Comparison of ENCODE assay signal across 15 cellular contexts in the genomic region with DNA sequence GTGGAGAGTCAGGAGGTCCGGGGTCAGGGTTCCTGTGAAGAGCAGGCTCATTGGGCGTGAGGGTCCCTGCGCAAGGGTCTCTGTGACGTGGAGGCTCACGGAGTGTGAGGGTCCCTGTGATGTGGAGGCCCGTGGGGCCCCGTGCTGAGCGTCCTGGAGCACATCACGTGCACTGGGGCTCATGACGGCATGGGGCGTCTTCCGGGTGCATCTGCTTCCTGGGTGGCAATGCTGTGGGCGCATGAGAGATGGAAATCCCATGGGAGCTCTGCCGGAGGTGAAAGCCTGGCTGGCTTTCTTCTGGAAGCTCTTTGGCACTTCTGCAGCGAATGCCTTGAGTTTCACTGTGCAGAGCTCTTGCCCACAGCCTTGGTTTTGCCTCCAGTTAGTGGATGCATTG.
DNase-seq lines count a peak whose midpoint lies in the region; ATAC-seq and TF ChIP-seq lines count a peak whose summit lies in the region.
"Had no signal": no experiment of that assay in that cellular context is flagged by ENCODE, and none has a peak within 500 bp of the region (broad histone marks: within the 10 kb centered on the region; RNA-seq: fewer than 3 reads in every experiment).

No MANE protein-coding gene starts in this region.

- H3K4me3 ChIP-seq in H7 (ENCODE audit: insufficient read depth, low read depth, low read length) (no peak overlapping the region), neuronal stem cell (ENCODE audit: low read length in 2 of 2) (no peak overlapping the region)
- H3K4me3 ChIP-seq: GM23338 had no signal

- peaks cover 0 to 4% of the 10 kb centered on the region in 2 donors for H3K4me1 ChIP-seq in neuronal stem cell (ENCODE audit: control insufficient read depth in 2 of 2, insufficient read depth in 1 of 2, low read depth in 1 of 2, low read length in 2 of 2)

- H2AK5ac ChIP-seq in neuronal stem cell (ENCODE audit: low read depth, low read length) = no peak overlapping the region

- peaks cover 2 to 4% of the 10 kb centered on the region in 2 donors for H3K9me3 ChIP-seq in neuronal stem cell (replicated peaks in 1 of 2; ENCODE audit: control insufficient read depth in 2 of 2, insufficient read depth in 1 of 2, low read depth in 1 of 2, low read length in 2 of 2)

- H3K36me3 ChIP-seq in H7 (replicated peaks; ENCODE audit: control insufficient read depth, insufficient read depth, low read length) = peaks cover 9% of the 10 kb centered on the region
- peaks cover 17 to 89% of the 10 kb centered on the region in 2 donors for H3K36me3 ChIP-seq in neuronal stem cell (replicated peaks in 1 of 2; ENCODE audit: control insufficient read depth in 2 of 2, insufficient read depth in 2 of 2, low read length in 2 of 2)

- peaks cover 2% of the 10 kb centered on the region for H3K79me1 ChIP-seq in neuronal stem cell (ENCODE audit: low read depth, low read length)

- POLR2A ChIA-PET in WTC11 (lab: Charles Lee) = no interaction called here

- H2BK5ac ChIP-seq in neuronal stem cell (ENCODE audit: low read length) = no peak overlapping the region

- H3K18ac ChIP-seq in neuronal stem cell (ENCODE audit: low read length) = no peak overlapping the region

- no peak overlapping the region for H2BK120ac ChIP-seq in neuronal stem cell (ENCODE audit: low read depth, low read length)

- H3K27me3 Mint-ChIP-seq in activated CD8-positive, alpha-beta memory T cell treated with anti-CD3 and anti-CD28 coated beads, Interleukin-2, amount 10 ng/mL, durations not matched to agents 7 days and 5 days = no peaks in the 10 kb centered on the region
- H3K27me3 Mint-ChIP-seq in WTC11 (ENCODE audit: low read depth) = no peaks in the 10 kb centered on the region
- H3K27me3 Mint-ChIP-seq: CD4-positive, alpha-beta T cell had no signal

- peak overlapping the region; percentile 44 for H3K23ac ChIP-seq in neuronal stem cell (ENCODE audit: low read depth, low read length, poor library complexity)

- CTCF ChIA-PET in activated CD8-positive, alpha-beta memory T cell treated with anti-CD3 and anti-CD28 coated beads, Interleukin-2, amount 10 ng/mL, durations not matched to agents 7 days and 5 days (lab: Charles Lee) = no interaction called here
- CTCF ChIA-PET in WTC11 (lab: Charles Lee) = interaction anchor here (1.6 kb wide), 1 partner anchor 18 kb away, joined by 6 read pairs; no protein-coding TSS in a partner anchor

- H2BK12ac ChIP-seq in neuronal stem cell (ENCODE audit: low read length) = no peak overlapping the region

- no peaks in the 10 kb centered on the region for H3K9me3 Mint-ChIP-seq in activated CD8-positive, alpha-beta memory T cell treated with anti-CD3 and anti-CD28 coated beads, Interleukin-2, amount 10 ng/mL, durations not matched to agents 7 days and 5 days (ENCODE audit: low read depth)
- no peaks in the 10 kb centered on the region for H3K9me3 Mint-ChIP-seq in WTC11
- H3K9me3 Mint-ChIP-seq: CD4-positive, alpha-beta T cell; GM23338; H9 had no signal

- H3K27ac Mint-ChIP-seq in activated CD8-positive, alpha-beta memory T cell treated with anti-CD3 and anti-CD28 coated beads, Interleukin-2, amount 10 ng/mL, durations not matched to agents 7 days and 5 days = no peak overlapping the region
- peak overlapping the region; percentile 15; the same call in 1 of the 2 replicates for H3K27ac Mint-ChIP-seq in WTC11
- H3K27ac Mint-ChIP-seq: CD4-positive, alpha-beta T cell; GM23338 had no signal

- H4K91ac ChIP-seq in neuronal stem cell (ENCODE audit: low read depth, low read length, poor library complexity) = no peak overlapping the region

- H3K4me3 Mint-ChIP-seq in activated CD8-positive, alpha-beta memory T cell treated with anti-CD3 and anti-CD28 coated beads, Interleukin-2, amount 10 ng/mL, durations not matched to agents 7 days and 5 days = no peak overlapping the region
- H3K4me3 Mint-ChIP-seq in WTC11 = no peak overlapping the region
- H3K4me3 Mint-ChIP-seq: CD4-positive, alpha-beta T cell; GM23338; H9 had no signal

- peak overlapping the region; percentile 43 for H3K14ac ChIP-seq in neuronal stem cell (ENCODE audit: low read length)

- no peak overlapping the region for H2AFZ ChIP-seq in neuronal stem cell (ENCODE audit: low read length)
- H2AFZ ChIP-seq: GM23338 had no signal

- H3K4me1 Mint-ChIP-seq in activated CD8-positive, alpha-beta memory T cell treated with anti-CD3 and anti-CD28 coated beads, Interleukin-2, amount 10 ng/mL, durations not matched to agents 7 days and 5 days = peaks cover 12% of the 10 kb centered on the region
- no peaks in the 10 kb centered on the region for H3K4me1 Mint-ChIP-seq in WTC11
- H3K4me1 Mint-ChIP-seq: GM23338, H9 had no signal

- H3K27me3 ChIP-seq in H7 (ENCODE audit: control insufficient read depth, insufficient read depth, low read length) (no peaks in the 10 kb centered on the region), neuronal stem cell (ENCODE audit: control insufficient read depth in 3 of 3, insufficient read depth in 3 of 3, low read depth in 1 of 3, low read length in 3 of 3) (no peaks in the 10 kb centered on the region)

- no peak overlapping the region for H3K4me2 ChIP-seq in neuronal stem cell (ENCODE audit: insufficient read depth, low read length, poor library complexity, severe bottlenecking)
- H3K4me2 ChIP-seq: GM23338 had no signal

- TF ChIP-seq CTCF in WTC11 (IDR thresholded peaks at IDR 0.05) = no peak

- peak overlapping the region; percentile 30 for H3K9ac ChIP-seq in neuronal stem cell (ENCODE audit: low read depth, low read length, poor library complexity)

- no peak overlapping the region for H2BK15ac ChIP-seq in neuronal stem cell (ENCODE audit: low read length)

- no peak overlapping the region for H3K27ac ChIP-seq in neuronal stem cell (replicated peaks; ENCODE audit: low read length)
- H3K27ac ChIP-seq: HL-60 had no signal

- ATAC-seq in activated CD8-positive, alpha-beta memory T cell treated with anti-CD3 and anti-CD28 coated beads, Interleukin-2, amount 10 ng/mL, durations not matched to agents 7 days and 5 days = no peak
- ATAC-seq in WTC11 (no peak), HG02588 (IDR thresholded peaks at IDR 0.05; ENCODE audit: unreplicated experiment) (no peak)
- ATAC-seq: GM23338 had no signal

- DNase-seq in activated CD8-positive, alpha-beta memory T cell treated with anti-CD3 and anti-CD28 coated beads for 24 hours = peak; percentile 9
- DNase-seq in activated CD8-positive, alpha-beta memory T cell treated with anti-CD3 and anti-CD28 coated beads, Interleukin-2, amount 10 ng/mL, durations not matched to agents 7 days and 5 days = no peak
- DNase-seq in H7 (peak; percentile 45), WTC11 (ENCODE audit: low spot score) (no peak), neuronal stem cell (ENCODE audit: low spot score) (no peak), superior temporal gyrus (ENCODE audit: extremely low spot score) (no peak), GM03348 (ENCODE audit: low spot score) (no peak)
- DNase-seq: ACHN; C1 segment of cervical spinal cord; CD4-positive, alpha-beta T cell; DMS79; H9 had no signal

- whole genome bisulfite sequencing in neuronal stem cell (ENCODE audit: extremely low coverage in 2 of 2, insufficient read length in 2 of 2, insufficient replicate concordance in 1 of 2), 2 donors = no CpG with 5 or more reads among the region's 15 CpGs

- H3K4ac ChIP-seq in neuronal stem cell (ENCODE audit: low read length) = no peak overlapping the region

- peaks cover 66% of the 10 kb centered on the region for H3K36me3 Mint-ChIP-seq in activated CD8-positive, alpha-beta memory T cell treated with anti-CD3 and anti-CD28 coated beads, Interleukin-2, amount 10 ng/mL, durations not matched to agents 7 days and 5 days
- peaks cover 66% of the 10 kb centered on the region for H3K36me3 Mint-ChIP-seq in WTC11

- H4K8ac ChIP-seq in neuronal stem cell (ENCODE audit: low read depth, low read length) = no peak overlapping the region

TF ChIP-seq in WTC11, 78 proteins besides CTCF, POLR2A, EP300 and RAD21:
- no peak for TF ChIP-seq ZNF671 (CRISPR knock-in tag; IDR thresholded peaks at IDR 0.05)
- TF ChIP-seq MXD4 (CRISPR knock-in tag; IDR thresholded peaks at IDR 0.05; ENCODE audit: borderline replicate concordance) = no peak
- TF ChIP-seq, protein P1, sequence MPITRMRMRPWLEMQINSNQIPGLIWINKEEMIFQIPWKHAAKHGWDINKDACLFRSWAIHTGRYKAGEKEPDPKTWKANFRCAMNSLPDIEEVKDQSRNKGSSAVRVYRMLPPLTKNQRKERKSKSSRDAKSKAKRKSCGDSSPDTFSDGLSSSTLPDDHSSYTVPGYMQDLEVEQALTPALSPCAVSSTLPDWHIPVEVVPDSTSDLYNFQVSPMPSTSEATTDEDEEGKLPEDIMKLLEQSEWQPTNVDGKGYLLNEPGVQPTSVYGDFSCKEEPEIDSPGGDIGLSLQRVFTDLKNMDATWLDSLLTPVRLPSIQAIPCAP (CRISPR knock-in tag; IDR thresholded peaks at IDR 0.05) = no peak
- TF ChIP-seq, protein P2, sequence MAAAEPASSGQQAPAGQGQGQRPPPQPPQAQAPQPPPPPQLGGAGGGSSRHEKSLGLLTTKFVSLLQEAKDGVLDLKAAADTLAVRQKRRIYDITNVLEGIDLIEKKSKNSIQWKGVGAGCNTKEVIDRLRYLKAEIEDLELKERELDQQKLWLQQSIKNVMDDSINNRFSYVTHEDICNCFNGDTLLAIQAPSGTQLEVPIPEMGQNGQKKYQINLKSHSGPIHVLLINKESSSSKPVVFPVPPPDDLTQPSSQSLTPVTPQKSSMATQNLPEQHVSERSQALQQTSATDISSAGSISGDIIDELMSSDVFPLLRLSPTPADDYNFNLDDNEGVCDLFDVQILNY (CRISPR knock-in tag; IDR thresholded peaks at IDR 0.05) = no peak
- TF ChIP-seq, protein P3, sequence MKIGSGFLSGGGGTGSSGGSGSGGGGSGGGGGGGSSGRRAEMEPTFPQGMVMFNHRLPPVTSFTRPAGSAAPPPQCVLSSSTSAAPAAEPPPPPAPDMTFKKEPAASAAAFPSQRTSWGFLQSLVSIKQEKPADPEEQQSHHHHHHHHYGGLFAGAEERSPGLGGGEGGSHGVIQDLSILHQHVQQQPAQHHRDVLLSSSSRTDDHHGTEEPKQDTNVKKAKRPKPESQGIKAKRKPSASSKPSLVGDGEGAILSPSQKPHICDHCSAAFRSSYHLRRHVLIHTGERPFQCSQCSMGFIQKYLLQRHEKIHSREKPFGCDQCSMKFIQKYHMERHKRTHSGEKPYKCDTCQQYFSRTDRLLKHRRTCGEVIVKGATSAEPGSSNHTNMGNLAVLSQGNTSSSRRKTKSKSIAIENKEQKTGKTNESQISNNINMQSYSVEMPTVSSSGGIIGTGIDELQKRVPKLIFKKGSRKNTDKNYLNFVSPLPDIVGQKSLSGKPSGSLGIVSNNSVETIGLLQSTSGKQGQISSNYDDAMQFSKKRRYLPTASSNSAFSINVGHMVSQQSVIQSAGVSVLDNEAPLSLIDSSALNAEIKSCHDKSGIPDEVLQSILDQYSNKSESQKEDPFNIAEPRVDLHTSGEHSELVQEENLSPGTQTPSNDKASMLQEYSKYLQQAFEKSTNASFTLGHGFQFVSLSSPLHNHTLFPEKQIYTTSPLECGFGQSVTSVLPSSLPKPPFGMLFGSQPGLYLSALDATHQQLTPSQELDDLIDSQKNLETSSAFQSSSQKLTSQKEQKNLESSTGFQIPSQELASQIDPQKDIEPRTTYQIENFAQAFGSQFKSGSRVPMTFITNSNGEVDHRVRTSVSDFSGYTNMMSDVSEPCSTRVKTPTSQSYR (CRISPR knock-in tag; IDR thresholded peaks at IDR 0.05) = no peak

Comparison
In these comparisons a context has a peak if more than half of its experiments do, and no peak if none do; other contexts are left out.
1. DNase-seq: peak in activated CD8-positive, alpha-beta memory T cell treated with anti-CD3 and anti-CD28 coated beads for 24 hours (single experiment) and H7 (single experiment); none in activated CD8-positive, alpha-beta memory T cell treated with anti-CD3 and anti-CD28 coated beads, Interleukin-2, amount 10 ng/mL, durations not matched to agents 7 days and 5 days (single experiment), WTC11 (single experiment), neuronal stem cell (single experiment), superior temporal gyrus (single experiment) and GM03348 (single experiment).